10 cellular contexts compared by ENCODE assay signal in the genomic region with DNA sequence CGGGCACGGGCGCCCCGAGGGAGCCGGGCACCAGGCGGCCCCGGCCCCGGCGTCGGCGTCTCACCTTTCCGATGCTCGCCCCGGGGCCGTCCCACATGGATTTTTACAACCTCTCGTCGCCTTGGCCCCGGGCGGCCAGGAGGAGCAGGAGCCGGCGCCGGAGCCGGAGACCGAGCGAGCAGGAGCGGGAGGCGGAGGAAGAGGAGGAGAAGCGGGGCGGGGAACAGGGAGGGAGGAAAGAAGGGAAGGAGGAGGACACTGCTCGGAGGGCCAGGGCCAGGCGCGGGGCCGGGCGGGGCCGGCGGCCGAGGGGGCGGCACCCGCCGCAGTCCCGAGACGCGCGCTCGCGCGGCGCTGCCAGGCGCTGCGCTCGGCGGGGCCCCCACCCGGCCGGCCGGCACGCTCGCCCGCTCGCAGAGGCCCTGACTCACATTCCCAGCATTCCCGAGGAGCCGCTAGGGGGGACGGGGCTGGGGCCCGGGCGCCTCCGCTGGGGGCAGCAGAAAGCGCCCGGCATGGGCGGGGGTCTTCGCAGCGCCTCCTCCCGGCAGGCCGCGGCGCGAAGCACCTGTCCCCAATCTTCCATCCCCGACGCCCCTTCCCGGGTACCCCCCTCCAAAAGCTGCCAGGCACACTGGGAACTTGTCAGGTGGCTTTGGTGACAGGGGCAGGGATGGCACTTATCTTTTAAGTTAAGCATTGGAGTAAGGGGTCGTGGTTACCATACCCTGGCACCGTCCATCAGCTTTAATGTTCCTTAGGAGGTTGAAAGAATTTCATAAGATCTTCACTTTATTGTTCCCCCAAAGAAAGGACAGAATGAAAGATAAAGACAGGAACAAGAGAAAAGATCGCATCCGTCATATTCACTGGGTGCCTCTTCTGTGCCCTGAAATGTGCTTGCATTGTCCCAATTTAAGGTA. TPM values are rescaled to one million over a fixed set of nuclear protein-coding genes. Genes with fewer than 3 reads are reported as not detected.
DNase-seq lines count a peak whose midpoint lies in the region; FAIRE-seq and TF ChIP-seq lines count a peak whose summit lies in the region.
"Had no signal": no experiment of that assay in that cellular context is flagged by ENCODE, and none has a peak within 500 bp of the region (broad histone marks: within the 10 kb centered on the region; RNA-seq: fewer than 3 reads in every experiment).

A gene (minus strand): TSS at position 284 of the 923 bp plus-strand sequence.

- H3K27me3 ChIP-seq in bronchial epithelial cell (ENCODE audit: control insufficient read depth, insufficient read depth, low read length) (no peaks in the 10 kb centered on the region), smooth muscle cell (ENCODE audit: low read depth) (peaks cover 25% of the 10 kb centered on the region)

- H3K4me1 ChIP-seq in smooth muscle cell (ENCODE audit: low read depth) = peaks cover 5% of the 10 kb centered on the region

- no peak for FAIRE-seq in bronchial epithelial cell (lab: Jason Lieb, UNC)
- FAIRE-seq: A204.1 had no signal

- H3K36me3 ChIP-seq in bronchial epithelial cell (ENCODE audit: control insufficient read depth, insufficient read depth, low read length) (no peaks in the 10 kb centered on the region), smooth muscle cell (ENCODE audit: low read depth) (no peaks in the 10 kb centered on the region)

- no peak within 1 kb of the TSS for H3K9ac ChIP-seq in smooth muscle cell (ENCODE audit: low read depth)

- peak; percentile 85 for DNase-seq in DMS 273 (lab: John Stamatoyannopoulos, UW; ENCODE audit: unreplicated experiment)
- no peak for DNase-seq in DMS 273 treated with DMSO at 0.1 percent for 48 hours (lab: John Stamatoyannopoulos, UW)
- DNase-seq in NCI-H460 (ENCODE audit: extremely low read depth, low read depth) = peak; percentile 12
- DNase-seq in bronchial epithelial cell (ENCODE audit: low read depth) = peak; percentile 26
- peak; percentile 23 for DNase-seq in iris pigment epithelial cell (ENCODE audit: low read depth)
- peak; percentile 3 for DNase-seq in smooth muscle cell (lab: John Stamatoyannopoulos, UW; ENCODE audit: unreplicated experiment)
- no peak for DNase-seq in GM10266 (ENCODE audit: extremely low spot score)
- no peak for DNase-seq in NK-92 treated with Interleukin-12 subunit alpha and Interleukin-12 subunit beta, amount 100 ng/mL, for 24 hours (lab: John Stamatoyannopoulos, UW)

- H3F3A ChIP-seq in smooth muscle cell (ENCODE audit: low read depth) = peaks cover 10% of the 10 kb centered on the region

- TF ChIP-seq CTCF in bronchial epithelial cell (IDR thresholded peaks at IDR 0.05; ENCODE audit: insufficient read depth, low read length, severe bottlenecking) (peak; percentile 16), smooth muscle cell (IDR thresholded peaks at IDR 0.05; ENCODE audit: borderline replicate concordance, insufficient read depth, poor library complexity, severe bottlenecking) (peak; percentile 20), GM10266 (IDR thresholded peaks at IDR 0.05; ENCODE audit: control insufficient read depth, insufficient read depth, low read depth, missing control alignments) (no peak)

- 11% methylated on average over 30 of the region's 82 CpGs for WGBS in smooth muscle cell (ENCODE audit: low lambda C conversion rate)

- H4K20me1 ChIP-seq in smooth muscle cell (ENCODE audit: low read depth) = no peaks in the 10 kb centered on the region

- H3K79me2 ChIP-seq in smooth muscle cell (ENCODE audit: low read depth) = no peaks in the 10 kb centered on the region

- no peak within 1 kb of the TSS for H3K27ac ChIP-seq in smooth muscle cell (ENCODE audit: low read depth)

- H3K4me2 ChIP-seq in smooth muscle cell = peak within 1 kb of the TSS; percentile 99

- peak within 1 kb of the TSS; percentile 94 for H2AFZ ChIP-seq in smooth muscle cell (ENCODE audit: low read depth)

- H3K4me3 ChIP-seq in bronchial epithelial cell (ENCODE audit: low read depth, low read length) (peak within 1 kb of the TSS; percentile 43), smooth muscle cell (peak within 1 kb of the TSS; percentile 80)

- H3K9me3 ChIP-seq in smooth muscle cell (replicated peaks; ENCODE audit: low read depth) = no peaks in the 10 kb centered on the region

RNA-seq across cellular contexts. Expression of the gene that starts here (rescaled TPM):
- total RNA-seq in NCI-H460 (2014; rRNA removed; shearing (Covaris generic)) = 0.14 and 0.47 TPM in 2 replicates
- polyA plus RNA-seq in NCI-H460 (2014; cell fraction: nucleus; rRNA removed) = 0.04 TPM in 1 of 2 replicates, not detected in the other
- total RNA-seq in bronchial epithelial cell = under 0.01 and 0.13 TPM in 2 replicates
- 1.1 and 2.2 TPM in 2 replicates for total RNA-seq in smooth muscle cell
- 1.0 TPM in 1 of 2 replicates, not detected in the other for polyA plus RNA-seq in smooth muscle cell
- total RNA-seq: activated CD8-positive, alpha-beta memory T cell treated with anti-CD3 and anti-CD28 coated beads for 36 hours had no signal

Comparison
In these comparisons a context has a peak if more than half of its experiments do, and no peak if none do; other contexts are left out.
1. DNase-seq: peak in DMS 273 (single experiment), iris pigment epithelial cell (single experiment) and smooth muscle cell (single experiment); none in DMS 273 treated with DMSO at 0.1 percent for 48 hours (single experiment), GM10266 (single experiment) and NK-92 treated with Interleukin-12 subunit alpha and Interleukin-12 subunit beta, amount 100 ng/mL, for 24 hours (single experiment).
2. Peak in DNase-seq in NCI-H460; RNA of the gene not detected or under 1 TPM.
3. Peak in DNase-seq and H3K4me3 ChIP-seq in bronchial epithelial cell; RNA of the gene not detected or under 1 TPM.